21 cellular contexts compared by ENCODE assay signal in genomic region chr12:14779834-14780233, GRCh38. TPM values are rescaled to one million over a fixed set of nuclear protein-coding genes. Genes with fewer than 3 reads are reported as not detected.
"Had no signal": no experiment of that assay in that cellular context is flagged by ENCODE, and none has a peak within 500 bp of the region (broad histone marks: within the 10 kb centered on the region; RNA-seq: fewer than 3 reads in every experiment).

No MANE protein-coding gene starts in this region.

- H3K4me1 ChIP-seq: prostate gland had no signal

- H3K9ac ChIP-seq: neural progenitor cell had no signal

- H3K4me3 ChIP-seq: left lung, neural progenitor cell, prostate gland, upper lobe of right lung had no signal

- H3K9me3 Mint-ChIP-seq: activated CD4-positive, alpha-beta memory T cell treated with anti-CD3 and anti-CD28 coated beads, Interleukin-2, amount 10 ng/mL, durations not matched to agents 7 days and 5 days; activated naive CD4-positive, alpha-beta T cell treated with anti-CD3 and anti-CD28 coated beads, Interleukin-2, amount 50 U/mL, for 24 hours; mesothelial cell of epicardium; naive thymus-derived CD8-positive, alpha-beta T cell; neural progenitor cell had no signal

- H3K36me3 ChIP-seq: neural progenitor cell, prostate gland, upper lobe of right lung had no signal

- H3K4me3 Mint-ChIP-seq: activated CD4-positive, alpha-beta memory T cell treated with anti-CD3 and anti-CD28 coated beads, Interleukin-2, amount 10 ng/mL, durations not matched to agents 7 days and 5 days; activated naive CD4-positive, alpha-beta T cell treated with anti-CD3 and anti-CD28 coated beads, Interleukin-2, amount 50 U/mL, for 24 hours; mesothelial cell of epicardium; naive thymus-derived CD8-positive, alpha-beta T cell; neural progenitor cell; T-helper 17 cell had no signal

- H3K27ac Mint-ChIP-seq: activated CD4-positive, alpha-beta memory T cell treated with anti-CD3 and anti-CD28 coated beads, Interleukin-2, amount 10 ng/mL, durations not matched to agents 7 days and 5 days; activated naive CD4-positive, alpha-beta T cell treated with anti-CD3 and anti-CD28 coated beads, Interleukin-2, amount 50 U/mL, for 24 hours; mesothelial cell of epicardium; naive thymus-derived CD8-positive, alpha-beta T cell; neural progenitor cell; T-helper 17 cell had no signal

- H3K27me3 Mint-ChIP-seq: activated naive CD4-positive, alpha-beta T cell treated with anti-CD3 and anti-CD28 coated beads, Interleukin-2, amount 50 U/mL, for 24 hours; naive thymus-derived CD8-positive, alpha-beta T cell; T-helper 17 cell had no signal

- H3K27ac ChIP-seq: left lung, neural progenitor cell, prostate gland, upper lobe of right lung had no signal

- H3K27me3 ChIP-seq: neural progenitor cell, upper lobe of right lung had no signal

- H2AFZ ChIP-seq: neural progenitor cell had no signal

- DNase-seq: activated CD4-positive, alpha-beta memory T cell treated with anti-CD3 and anti-CD28 coated beads, Interleukin-2, amount 10 ng/mL, durations not matched to agents 7 days and 5 days; activated CD4-positive, alpha-beta T cell treated with anti-CD3 and anti-CD28 coated beads for 48 hours; activated gamma-delta T cell treated with Interleukin-2 at 50 U/mL for 16 hours; anterior cingulate cortex; caudate nucleus; dermis blood vessel endothelial cell; effector CD8-positive, alpha-beta T cell; foreskin melanocyte; kidney glomerular epithelial cell; left lung; naive thymus-derived CD8-positive, alpha-beta T cell; stimulated activated CD4-positive, alpha-beta T cell treated with anti-CD3 and anti-CD28 coated beads, Interleukin-4, amount 100 ng/mL, for 4 hours; stimulated activated naive CD8-positive, alpha-beta T cell treated with anti-CD3 and anti-CD28 coated beads, Interleukin-15, Interleukin-2, amounts not matched to agents 100 U/mL and 50 U/mL, for 24 hours; SW 1271; T-helper 17 cell; upper lobe of right lung had no signal

- ATAC-seq: left lung; naive thymus-derived CD8-positive, alpha-beta T cell; stimulated activated naive CD8-positive, alpha-beta T cell treated with anti-CD3 and anti-CD28 coated beads, Interleukin-15, Interleukin-2, amounts not matched to agents 100 U/mL and 50 U/mL, for 24 hours; T-helper 17 cell; upper lobe of right lung had no signal

- H3K9me3 ChIP-seq: left lung, prostate gland, upper lobe of right lung had no signal

- H3K36me3 Mint-ChIP-seq: brain, neural progenitor cell had no signal

- H3K4me2 ChIP-seq: neural progenitor cell had no signal

RNA-seq across cellular contexts. Expression of gene SMCO3, which starts 34.1 kb away (rescaled TPM):
- total RNA-seq: activated CD4-positive, alpha-beta memory T cell treated with anti-CD3 and anti-CD28 coated beads, Interleukin-2, amount 10 ng/mL, durations not matched to agents 7 days and 5 days; naive thymus-derived CD8-positive, alpha-beta T cell; T-helper 17 cell had no signal
